In genomic region chr14:73738518-73739173, GRCh38 we compare ENCODE assay signal across 16 cellular contexts. TPM values are rescaled to one million over a fixed set of nuclear protein-coding genes. Genes with fewer than 3 reads are reported as not detected.
DNase-seq lines count a peak whose midpoint lies in the region; ATAC-seq, FAIRE-seq and TF ChIP-seq lines count a peak whose summit lies in the region.
"Had no signal": no experiment of that assay in that cellular context is flagged by ENCODE, and none has a peak within 500 bp of the region (broad histone marks: within the 10 kb centered on the region; RNA-seq: fewer than 3 reads in every experiment).

No MANE protein-coding gene starts in this region.

- intact Hi-C loops in posterior vena cava (cut with DNase I) (no loop called here), testis (cut with DNase I; ENCODE audit: low total_unique reads) (no loop called here)

- H3K23ac ChIP-seq in H1 (ENCODE audit: insufficient read length) = no peak overlapping the region

- H3K27ac ChIP-seq in BLaER1 = peak overlapping the region; percentile 98; the same call in 1 of the 2 replicates
- H3K27ac ChIP-seq in H1 (ENCODE audit: low read depth, low read length) = no peak overlapping the region
- no peak overlapping the region for H3K27ac ChIP-seq in testis
- H3K27ac ChIP-seq: foreskin keratinocyte had no signal

- H3K27me3 ChIP-seq in BLaER1 (no peaks in the 10 kb centered on the region), H1 (replicated peaks in 1 of 4; ENCODE audit: control insufficient read depth in 3 of 4, extremely low read depth in 1 of 4, insufficient read depth in 3 of 4, low read length in 3 of 4) (no peaks in the 10 kb centered on the region), testis (no peaks in the 10 kb centered on the region)
- H3K27me3 ChIP-seq: foreskin keratinocyte had no signal

- no peak overlapping the region for H2BK20ac ChIP-seq in H1 (ENCODE audit: low read length)

- no peak overlapping the region for H4K5ac ChIP-seq in H1 (ENCODE audit: insufficient read length, low read depth, low read length)

- no peak overlapping the region for H3K56ac ChIP-seq in H1 (replicated peaks; ENCODE audit: insufficient read length, low read depth, low read length)

- H3K14ac ChIP-seq in H1 (ENCODE audit: insufficient read length) = no peak overlapping the region

- no peak overlapping the region for H2BK15ac ChIP-seq in H1 (ENCODE audit: low read length)

- no peak overlapping the region for H2AK5ac ChIP-seq in H1 (ENCODE audit: low read depth, low read length)

- TF ChIP-seq CTCF in H1 (IDR thresholded peaks at IDR 0.05; ENCODE audit: control extremely low read depth in 1 of 3, insufficient read depth in 1 of 3, low read depth in 1 of 3, low read length in 3 of 3) (no peak), testis (IDR thresholded peaks at IDR 0.05) (no peak), omental fat pad (IDR thresholded peaks at IDR 0.05) (no peak)

- H4K8ac ChIP-seq in H1 (ENCODE audit: extremely low read depth, insufficient read depth, low read length) = 0 out of 2 replicates have a peak overlapping the region, but pooled peaks have one; percentile 22

- FAIRE-seq in GM12891 (lab: Jason Lieb, UNC) (no peak), H1 (lab: Jason Lieb, UNC) (no peak)
- FAIRE-seq: endothelial cell of umbilical vein, G401.6 had no signal

- no peak overlapping the region for H3K4me2 ChIP-seq in BLaER1
- no peak overlapping the region for H3K4me2 ChIP-seq in H1 (ENCODE audit: insufficient read depth in 1 of 2, low read depth in 2 of 2, low read length in 2 of 2)

- H2BK120ac ChIP-seq in H1 (replicated peaks; ENCODE audit: low read depth, low read length) = no peak overlapping the region

- H3K9ac ChIP-seq in BLaER1 (0 out of 2 replicates have a peak overlapping the region, but pooled peaks have one; percentile 10), H1 (replicated peaks in 1 of 4; ENCODE audit: extremely low read depth in 1 of 4, low read depth in 3 of 4, low read length in 3 of 4) (no peak overlapping the region)

- no peak overlapping the region for H3K4ac ChIP-seq in H1 (replicated peaks; ENCODE audit: insufficient read length, low read depth, low read length)

- peaks cover 8% of the 10 kb centered on the region for H3K79me1 ChIP-seq in H1 (ENCODE audit: low read depth, low read length)

- H3K4me1 ChIP-seq in BLaER1 = peaks cover 45% of the 10 kb centered on the region
- H3K4me1 ChIP-seq in H1 (replicated peaks in 1 of 4; ENCODE audit: control insufficient read depth in 3 of 4, insufficient read depth in 4 of 4, low read length in 3 of 4) = peaks cover 4 to 34% (median 25%) of the 10 kb centered on the region in 4 experiments
- H3K4me1 ChIP-seq in testis = peaks cover 43% of the 10 kb centered on the region

- peaks cover 0 to 9% of the 10 kb centered on the region in 2 experiments; a peak in 1 of 4 replicates for H3K79me2 ChIP-seq in H1 (ENCODE audit: control insufficient read depth in 1 of 2, insufficient read depth in 2 of 2, low read length in 2 of 2)

- no peak for DNase-seq in GM12891 (ENCODE audit: insufficient read length, low spot score)
- DNase-seq in H1 (ENCODE audit: low read depth in 1 of 2, low spot score in 2 of 2) = no peak
- peak; percentile 71 for DNase-seq in posterior vena cava (ENCODE audit: low spot score)
- no peak for DNase-seq in testis
- DNase-seq in A172 (ENCODE audit: low spot score) = no peak
- no peak for DNase-seq in omental fat pad (ENCODE audit: low spot score)
- DNase-seq: activated B cell treated with CpG ODN at 0.5 μM for 24 hours; activated CD8-positive, alpha-beta memory T cell treated with anti-CD3 and anti-CD28 coated beads, Interleukin-2, amount 10 ng/mL, durations not matched to agents 7 days and 5 days; activated effector memory CD4-positive, alpha-beta T cell treated with Interleukin-2 at 50 U/mL for 16 hours; Calu3; foreskin keratinocyte; T-helper 1 cell had no signal

- H3K23me2 ChIP-seq in H1 (ENCODE audit: low read depth, low read length) = no peaks in the 10 kb centered on the region

- ATAC-seq in omental fat pad (ENCODE audit: low FRiP score) = no peak
- ATAC-seq: activated CD8-positive, alpha-beta memory T cell treated with anti-CD3 and anti-CD28 coated beads, Interleukin-2, amount 10 ng/mL, durations not matched to agents 7 days and 5 days; foreskin keratinocyte; stimulated activated effector memory CD8-positive, alpha-beta T cell treated with anti-CD3 and anti-CD28 coated beads, Interleukin-12 subunit alpha, Interleukin-12 subunit beta, amount 100 ng/mL, for 72 hours had no signal

- H3K18ac ChIP-seq in H1 (ENCODE audit: extremely low read depth, low read length) = no peak overlapping the region

- no peak overlapping the region for H2BK12ac ChIP-seq in H1 (ENCODE audit: low read depth, low read length)

- H3K4me3 ChIP-seq in BLaER1 (no peak overlapping the region), H1 (ENCODE audit: extremely low read depth in 1 of 4, insufficient read depth in 2 of 4, low read depth in 3 of 4, low read length in 4 of 4) (no peak overlapping the region), testis (no peak overlapping the region)

- no peak for TF ChIP-seq RAD21 in H1 (IDR thresholded peaks at IDR 0.05 in 1 of 2, conservative IDR thresholded peaks at IDR 0.05 in 1 of 2; ENCODE audit: low read depth in 2 of 2, low read length in 2 of 2)

- no peak overlapping the region for H4K91ac ChIP-seq in H1 (replicated peaks; ENCODE audit: insufficient read length, low read length)

- H4K20me1 ChIP-seq in BLaER1 = peaks cover 71% of the 10 kb centered on the region
- peaks cover 6% of the 10 kb centered on the region in 2 experiments for H4K20me1 ChIP-seq in H1 (replicated peaks in 1 of 2; ENCODE audit: control insufficient read depth in 1 of 2, insufficient read depth in 2 of 2, low read length in 2 of 2)

- WGBS in H1 (ENCODE audit: extremely low coverage in 1 of 2, insufficient coverage in 1 of 2, insufficient read length in 1 of 2, insufficient replicate concordance in 2 of 2, low coverage in 1 of 2, low lambda C conversion rate in 2 of 2, missing lambda C conversion rate in 1 of 2), 2 experiments = 93% methylated on average over 20 of the region's 22 CpGs; no CpG with 5 or more reads in 1 of the 2 experiments
- WGBS in testis, 2 donors = 86 to 95% methylated on average over 11 to 15 of the region's 22 CpGs

- CTCF ChIA-PET in H1 (lab: Charles Lee; ENCODE audit: partially characterized antibody) = interaction anchor here (0.6 to 11.1 kb wide), 5 partner anchors 10 to 129 kb away, joined by 3 to 198 read pairs (median 58); a partner anchor contains a TSS

- no peak for TF ChIP-seq EP300 in H1 (IDR thresholded peaks at IDR 0.05; ENCODE audit: borderline replicate concordance in 1 of 2, low read depth in 2 of 2, low read length in 2 of 2)

- H3K9me3 ChIP-seq in BLaER1 (no peaks in the 10 kb centered on the region), H1 (ENCODE audit: insufficient read depth in 2 of 2, low read depth in 1 of 2, low read length in 1 of 2) (no peaks in the 10 kb centered on the region), testis (no peaks in the 10 kb centered on the region)

- TF ChIP-seq POLR2A in GM12891 (IDR thresholded peaks at IDR 0.05; ENCODE audit: low read depth, low read length) = peak; percentile 60; the same call in 1 of the 2 replicates
- no peak for TF ChIP-seq POLR2A in H1 (IDR thresholded peaks at IDR 0.05; ENCODE audit: control extremely low read depth in 1 of 2, low read depth in 2 of 2, low read length in 2 of 2)
- TF ChIP-seq POLR2A in testis (IDR thresholded peaks at IDR 0.05) = no peak

- H3K36me3 ChIP-seq in BLaER1 (peaks cover 68% of the 10 kb centered on the region), H1 (ENCODE audit: control insufficient read depth in 2 of 4, insufficient read depth in 4 of 4, low read length in 3 of 4) (peaks cover 0 to 11% (median 3%) of the 10 kb centered on the region in 4 experiments; a peak in 2 of 8 replicates), testis (ENCODE audit: low read depth, missing control alignments) (no peaks in the 10 kb centered on the region)

- POLR2A ChIA-PET in H1 (lab: Charles Lee; ENCODE audit: partially characterized antibody) = interaction anchor here (0.6 to 1.2 kb wide), 2 partner anchors 20 to 104 kb away, joined by 3 read pairs; no protein-coding TSS in a partner anchor

- no peak overlapping the region for H2AFZ ChIP-seq in H1 (ENCODE audit: low read length)

- no peak overlapping the region for H2BK5ac ChIP-seq in H1 (ENCODE audit: low read depth, low read length)

TF ChIP-seq in GM12891, 5 proteins besides CTCF, POLR2A, EP300 and RAD21:
- TF ChIP-seq POLR2AphosphoS5 (IDR thresholded peaks at IDR 0.05; ENCODE audit: low read depth, low read length) (peak; percentile 59; the same call in 1 of the 2 replicates), TAF1 (IDR thresholded peaks at IDR 0.05; ENCODE audit: low read depth, low read length) (no peak)

TF ChIP-seq in H1, 55 proteins besides CTCF, POLR2A, EP300 and RAD21:
- TF ChIP-seq CEBPB (IDR thresholded peaks at IDR 0.05; ENCODE audit: low read depth, low read length) = no peak

RNA-seq across cellular contexts. Expression of gene PNMA1, which starts 24.5 kb away (rescaled TPM):
- polyA plus RNA-seq in GM12891 (2012; ENCODE audit: low read depth, missing spikeins) = 18.6 TPM
- total RNA-seq in H1 (2021; fragmentation: NEBNext Ultra II Directional; extraction: Animal tissue kit (Norgen Biotek cat#: 25700)) = 52.7 and 55.1 TPM in 2 replicates
- polyA plus RNA-seq in H1 (2011; rRNA removed) (15.8 and 23.3 TPM in 2 replicates), testis (ENCODE audit: insufficient read depth, low read depth, low replicate concordance) (184 TPM)
- polyA plus RNA-seq in H1 (2011; cell fraction: cytosol; rRNA removed) = 23.1 TPM
- 16.1 TPM for polyA plus RNA-seq in H1 (2011; cell fraction: nucleus; rRNA removed)
- polyA plus RNA-seq in H1 (2012, experiment 1 of 2) = 44.2 to 49.8 TPM (median 48.1 TPM) in 4 replicates
- 34.1 TPM for polyA plus RNA-seq in H1 (2012, experiment 2 of 2)
- polyA plus RNA-seq in H1 (2013, experiment 1 of 2) = 29.7 TPM
- 29.0 TPM for polyA plus RNA-seq in H1 (2013, experiment 2 of 2)
- polyA minus RNA-seq in H1 (2011; rRNA and poly(A)+ RNA removed) = 10.0 and 14.9 TPM in 2 replicates
- 14.5 TPM for polyA minus RNA-seq in H1 (2011; cell fraction: cytosol; rRNA and poly(A)+ RNA removed)
- polyA minus RNA-seq in H1 (2011; cell fraction: nucleus; rRNA and poly(A)+ RNA removed) = 12.4 TPM
- total RNA-seq in posterior vena cava (10 to 100 TPM; 64.8 to 88.7 TPM), testis (10 to 100 TPM; 74.8 to 85.6 TPM), omental fat pad (10 to 100 TPM; 14.8 to 22.6 (median 20.1) TPM)
- 35.1 and 36.0 TPM in 2 replicates for total RNA-seq in A172 (2014; rRNA removed; shearing (Covaris generic))
